8 cellular contexts compared by ENCODE assay signal in the genomic region with DNA sequence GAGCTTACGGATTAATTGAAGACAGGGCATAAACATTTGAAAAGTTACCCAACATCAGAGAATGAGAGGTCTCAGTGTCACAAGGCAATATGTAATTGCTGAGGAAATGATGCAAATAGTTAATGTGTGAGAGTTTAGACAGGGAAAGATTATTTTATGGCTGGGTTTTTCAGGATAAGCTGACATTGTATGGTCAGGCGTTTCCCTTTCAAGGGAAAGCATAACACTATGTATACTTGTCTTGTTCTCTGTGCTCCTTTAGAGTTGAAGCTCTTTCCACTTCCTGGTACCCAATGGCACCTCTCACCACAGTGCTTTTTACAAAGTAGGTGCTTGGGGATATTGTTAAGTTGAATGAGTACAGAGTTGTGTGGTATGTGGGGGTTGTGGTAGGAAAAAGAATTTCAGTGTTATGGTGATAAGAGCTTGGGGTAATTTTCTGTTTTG. TPM values are rescaled to one million over a fixed set of nuclear protein-coding genes. Genes with fewer than 3 reads are reported as not detected.
DNase-seq lines count a peak whose midpoint lies in the region; ATAC-seq and TF ChIP-seq lines count a peak whose summit lies in the region.
"Had no signal": no experiment of that assay in that cellular context is flagged by ENCODE, and none has a peak within 500 bp of the region (broad histone marks: within the 10 kb centered on the region; RNA-seq: fewer than 3 reads in every experiment).

No MANE protein-coding gene starts in this region.

- peak overlapping the region; percentile 46 for H3K27ac ChIP-seq in fibroblast of lung (ENCODE audit: insufficient read depth, low read length)
- H3K27ac ChIP-seq in caudate nucleus (ENCODE audit: low read depth, low read length) = no peak overlapping the region
- H3K27ac ChIP-seq: SJSA1 had no signal

- peaks cover 93% of the 10 kb centered on the region for H3K79me2 ChIP-seq in fibroblast of lung (ENCODE audit: control insufficient read depth, insufficient read depth, low read length)

- H3K27me3 ChIP-seq in fibroblast of lung (ENCODE audit: control insufficient read depth, insufficient read depth, low read length) = no peaks in the 10 kb centered on the region
- H3K27me3 ChIP-seq: SJSA1 had no signal

- ATAC-seq in GM21423 (IDR thresholded peaks at IDR 0.05; ENCODE audit: unreplicated experiment) = peak; percentile 44
- peak; percentile 98 for ATAC-seq in stimulated activated naive CD8-positive, alpha-beta T cell treated with anti-CD3 and anti-CD28 coated beads, Interleukin-15, Interleukin-2, amounts not matched to agents 100 U/mL and 50 U/mL, for 24 hours

- no peak for TF ChIP-seq CTCF in fibroblast of lung (conservative IDR thresholded peaks at IDR 0.05 in 1 of 2, IDR thresholded peaks at IDR 0.05 in 1 of 2; ENCODE audit: low read depth in 1 of 2, low read length in 2 of 2)

- peak; percentile 17 for DNase-seq in RPMI7951 (ENCODE audit: low read depth)
- peak in 1 of 2 donors; percentile 81 for DNase-seq in fibroblast of lung (ENCODE audit: low read depth in 2 of 2)
- no peak for DNase-seq in stimulated activated naive CD8-positive, alpha-beta T cell treated with anti-CD3 and anti-CD28 coated beads, Interleukin-15, Interleukin-2, amounts not matched to agents 100 U/mL and 50 U/mL, for 24 hours
- no peak for DNase-seq in AML-193 (lab: John Stamatoyannopoulos, UW)
- no peak for DNase-seq in caudate nucleus (lab: John Stamatoyannopoulos, UW)
- no peak for DNase-seq in mesenteric fat pad (ENCODE audit: low spot score)

- no peak overlapping the region for H3K9ac ChIP-seq in fibroblast of lung (ENCODE audit: insufficient read depth, low read length)

- no peaks in the 10 kb centered on the region for H3K36me3 ChIP-seq in fibroblast of lung (ENCODE audit: control insufficient read depth, insufficient read depth, low read length)

- H3K4me2 ChIP-seq in fibroblast of lung (ENCODE audit: extremely low read depth, insufficient read depth, low read length) = no peak overlapping the region

- no peaks in the 10 kb centered on the region for H4K20me1 ChIP-seq in fibroblast of lung (ENCODE audit: control insufficient read depth, extremely low read depth, insufficient read depth, low read length)

- H3K9me3 ChIP-seq in fibroblast of lung (ENCODE audit: control insufficient read depth, insufficient read depth, low read depth, low read length) = no peaks in the 10 kb centered on the region
- H3K9me3 ChIP-seq: SJSA1 had no signal

- peaks cover 18% of the 10 kb centered on the region for H3K4me1 ChIP-seq in fibroblast of lung (ENCODE audit: control insufficient read depth, extremely low read depth, insufficient read depth, low read length)

- no peak overlapping the region for H3K4me3 ChIP-seq in fibroblast of lung (replicated peaks in 1 of 4; ENCODE audit: control extremely low read depth in 1 of 4, insufficient read depth in 1 of 4, low read depth in 3 of 4, low read length in 4 of 4)
- H3K4me3 ChIP-seq: SJSA1 had no signal

- H2AFZ ChIP-seq in fibroblast of lung (ENCODE audit: low read length) = no peak overlapping the region

RNA-seq across cellular contexts. Expression of a gene that starts 19.9 kb away (rescaled TPM):
- total RNA-seq in RPMI7951 (2014; rRNA removed; shearing (Covaris generic)) = 234 and 273 TPM in 2 replicates
- total RNA-seq in fibroblast of lung (160 and 270 TPM in 2 replicates), mesenteric fat pad (210 TPM)
- 222 and 231 TPM in 2 replicates for polyA plus RNA-seq in fibroblast of lung
- polyA plus RNA-seq in fibroblast of lung (2012) = 176 TPM in 2 replicates
- 127 and 133 TPM in 2 replicates for polyA minus RNA-seq in fibroblast of lung (ENCODE audit: low replicate concordance)

RNA-seq across cellular contexts. Expression of a gene that starts 55.8 kb away (rescaled TPM):
- 2.9 and 3.7 TPM in 2 replicates for total RNA-seq in RPMI7951 (2014; rRNA removed; shearing (Covaris generic))
- total RNA-seq in fibroblast of lung = 1.3 and 1.8 TPM in 2 replicates
- 1.2 and 1.3 TPM in 2 replicates for polyA plus RNA-seq in fibroblast of lung
- 1.1 TPM in 2 replicates for polyA plus RNA-seq in fibroblast of lung (2012)
- polyA minus RNA-seq in fibroblast of lung (ENCODE audit: low replicate concordance) = 0.12 TPM in 1 of 2 replicates, not detected in the other
- 0.84 TPM for total RNA-seq in mesenteric fat pad
